In the genomic region with DNA sequence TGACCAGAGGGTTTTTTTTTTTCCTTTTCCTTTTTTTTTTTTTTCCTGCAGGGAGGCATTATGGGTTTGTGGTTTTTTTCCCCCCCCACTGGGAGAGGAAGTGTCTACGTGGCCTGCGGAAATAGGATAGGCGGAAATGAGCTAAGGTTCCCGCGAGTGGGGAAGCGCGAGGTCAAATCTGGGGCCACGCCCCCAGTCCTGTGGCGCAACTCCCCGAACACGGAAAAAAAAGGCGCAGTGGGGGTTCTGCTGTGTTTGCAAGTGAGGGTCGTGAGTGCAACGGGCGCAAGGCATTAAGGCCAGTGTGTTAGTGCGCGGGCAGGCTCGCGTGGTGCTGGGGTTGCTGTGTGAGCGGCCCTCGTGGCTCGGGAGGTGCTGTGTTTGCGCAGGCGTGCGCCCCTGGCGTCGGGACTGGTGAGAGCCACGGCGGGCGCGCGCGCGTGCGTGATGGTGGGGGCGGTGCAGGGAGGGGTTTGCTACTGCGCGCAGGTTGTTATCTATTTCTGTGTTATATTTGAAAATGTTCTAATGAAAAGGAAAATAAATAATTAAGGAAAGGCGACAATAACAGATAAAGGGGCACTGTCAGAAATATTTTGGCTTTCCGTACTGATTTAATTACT, we compare ENCODE assay signal across 8 cellular contexts. TPM values are rescaled to one million over a fixed set of nuclear protein-coding genes. Genes with fewer than 3 reads are reported as not detected.
A peak's percentile ranks its signal among the peaks of the same experiment; 100 is the strongest.
DNase-seq lines count a peak whose midpoint lies in the region; ATAC-seq and TF ChIP-seq lines count a peak whose summit lies in the region.

No MANE protein-coding gene starts in this region.

- H3K4me3 ChIP-seq in thoracic aorta = peak overlapping the region; percentile 87

- H3K27ac Mint-ChIP-seq in osteocyte (ENCODE audit: unreplicated experiment) = no peak overlapping the region

- H3K4me1 Mint-ChIP-seq in osteocyte (ENCODE audit: unreplicated experiment) = peaks cover 13% of the 10 kb centered on the region

- H3K27me3 ChIP-seq in thoracic aorta (replicated peaks; ENCODE audit: insufficient read depth) = no peaks in the 10 kb centered on the region

- no peaks in the 10 kb centered on the region for H3K27me3 Mint-ChIP-seq in osteocyte (ENCODE audit: unreplicated experiment)

- H3K4me3 Mint-ChIP-seq in osteocyte (ENCODE audit: unreplicated experiment) = no peak overlapping the region

- ATAC-seq in GM21723 (IDR thresholded peaks at IDR 0.05; ENCODE audit: unreplicated experiment) (peak; percentile 64), Right ventricle myocardium inferior (peak; percentile 91), thoracic aorta (ENCODE audit: insufficient number of reproducible peaks, low FRiP score, low read depth) (peak; percentile 75)

- H3K36me3 Mint-ChIP-seq in osteocyte (ENCODE audit: unreplicated experiment) = peaks cover 12% of the 10 kb centered on the region

- TF ChIP-seq CTCF in osteocyte (IDR thresholded peaks at IDR 0.05) (peak; percentile 49), thoracic aorta (IDR thresholded peaks at IDR 0.05) (no peak)

- no peaks in the 10 kb centered on the region for H3K9me3 Mint-ChIP-seq in osteocyte (ENCODE audit: unreplicated experiment)

- H3K4me1 ChIP-seq in thoracic aorta (ENCODE audit: control insufficient read depth in 1 of 2, low read depth in 2 of 2) = peaks cover 7% of the 10 kb centered on the region in 2 donors

- H3K27ac ChIP-seq in KOPT-K1 (ENCODE audit: low read depth, low read length, poor library complexity, severe bottlenecking) (peak overlapping the region; percentile 93), thoracic aorta (peak overlapping the region; percentile 97 to 98)

- intact Hi-C loops in Right ventricle myocardium inferior (cut with DNase I) = loop anchor here (5.0 kb wide), 1 partner anchor 60 kb away; a partner anchor contains a TSS

- DNase-seq in ELR (ENCODE audit: low read depth) (peak; percentile 76), RPMI8226 (peak; percentile 88), activated gamma-delta T cell treated with Interleukin-2 at 50 U/mL for 16 hours (peak; percentile 84), Right ventricle myocardium inferior (ENCODE audit: missing footprints) (peak; percentile 96), osteocyte (ENCODE audit: extremely low spot score, unreplicated experiment) (peak; percentile 95), thoracic aorta (ENCODE audit: low spot score) (peak; percentile 51)

- no peaks in the 10 kb centered on the region for H3K9me3 ChIP-seq in KOPT-K1 (ENCODE audit: insufficient read depth, low read length, poor library complexity, severe bottlenecking)
- H3K9me3 ChIP-seq in thoracic aorta = no peaks in the 10 kb centered on the region

- H3K36me3 ChIP-seq in KOPT-K1 (ENCODE audit: insufficient read depth, low read length) (peaks cover 29% of the 10 kb centered on the region), thoracic aorta (peaks cover 10% of the 10 kb centered on the region)

RNA-seq across cellular contexts. Expression of a gene that starts 0.7 kb away (rescaled TPM):
- total RNA-seq in Right ventricle myocardium inferior (159 TPM), osteocyte (417 and 433 TPM in 2 replicates), thoracic aorta (100 to 1,000 TPM; 559 to 708 TPM)

RNA-seq across cellular contexts. Expression of a gene that starts 23.5 kb away (rescaled TPM):
- total RNA-seq in Right ventricle myocardium inferior (not detected), osteocyte (not detected in 2 replicates), thoracic aorta (not detected)

RNA-seq across cellular contexts. Expression of a gene that starts 58.4 kb away (rescaled TPM):
- total RNA-seq in Right ventricle myocardium inferior (25.0 TPM), osteocyte (29.3 and 29.8 TPM in 2 replicates), thoracic aorta (100 to 1,000 TPM; 108 to 134 TPM)

Comparison
In these comparisons a context has a peak if more than half of its experiments do, and no peak if none do; other contexts are left out.
1. Peak in every context shown above with its lines: DNase-seq, ATAC-seq, H3K4me3 ChIP-seq and H3K27ac ChIP-seq.